ENCODE assay signal across 8 cellular contexts in the genomic region with DNA sequence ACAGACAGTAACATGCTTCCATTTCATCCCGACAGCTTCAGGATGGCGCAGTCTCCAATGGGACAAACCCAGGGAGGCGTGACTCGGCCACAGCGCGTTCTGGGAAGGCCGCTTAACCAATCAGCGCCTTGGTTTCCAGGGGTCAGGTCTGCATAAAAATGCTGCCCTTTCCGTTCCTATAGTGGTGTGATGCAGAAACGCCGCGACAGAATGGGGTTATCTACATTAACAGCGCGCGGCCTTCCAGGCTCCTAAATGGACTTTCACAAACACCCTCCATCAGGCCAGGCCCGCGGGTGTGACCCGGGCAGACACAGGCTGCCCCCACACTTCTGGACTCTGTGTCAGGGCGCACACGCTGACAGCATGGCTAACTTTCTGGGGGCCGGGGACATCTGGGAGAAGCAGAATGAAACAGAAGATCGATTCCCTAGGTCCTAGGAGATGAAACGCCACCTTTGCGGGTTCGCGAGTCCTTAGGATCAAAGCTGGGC. TPM values are rescaled to one million over a fixed set of nuclear protein-coding genes. Genes with fewer than 3 reads are reported as not detected.
A peak's percentile ranks its signal among the peaks of the same experiment; 100 is the strongest.
DNase-seq lines count a peak whose midpoint lies in the region; ATAC-seq and TF ChIP-seq lines count a peak whose summit lies in the region.

No MANE protein-coding gene starts in this region.

- no peaks in the 10 kb centered on the region for H3K27me3 ChIP-seq in SJCRH30

- H3K4me3 Mint-ChIP-seq in dendritic cell treated with granulocyte-macrophage colony-stimulating factor and Interleukin-4, amounts not matched to agents 40 ng/mL and 50 ng/mL, for 4 days = peak overlapping the region; percentile 82

- H3K9me3 ChIP-seq in SJCRH30 (replicated peaks) = no peaks in the 10 kb centered on the region

- H3K36me3 Mint-ChIP-seq in dendritic cell treated with granulocyte-macrophage colony-stimulating factor and Interleukin-4, amounts not matched to agents 40 ng/mL and 50 ng/mL, for 4 days (ENCODE audit: low read depth) = no peaks in the 10 kb centered on the region

- intact Hi-C loops in dendritic cell treated with granulocyte-macrophage colony-stimulating factor and Interleukin-4, amounts not matched to agents 40 ng/mL and 50 ng/mL, for 4 days (cut with micrococcal nuclease) = loop anchor here (10.0 kb wide), 1 partner anchor 120 kb away; the partner anchor contains the start of gene CFDP1

- peak overlapping the region; percentile 67 for H3K27ac Mint-ChIP-seq in dendritic cell treated with granulocyte-macrophage colony-stimulating factor and Interleukin-4, amounts not matched to agents 40 ng/mL and 50 ng/mL, for 4 days

- H3K4me3 ChIP-seq in LNCaP clone FGC (ENCODE audit: low read depth, low read length) (peak overlapping the region; percentile 72), SJCRH30 (peak overlapping the region; percentile 62)

- ATAC-seq in GM21723 (IDR thresholded peaks at IDR 0.05; ENCODE audit: unreplicated experiment) (peak; percentile 45), GM18520 (IDR thresholded peaks at IDR 0.05; ENCODE audit: unreplicated experiment) (no peak)

- H3K36me3 ChIP-seq in SJCRH30 = no peaks in the 10 kb centered on the region

- peaks cover 19% of the 10 kb centered on the region for H3K4me1 Mint-ChIP-seq in dendritic cell treated with granulocyte-macrophage colony-stimulating factor and Interleukin-4, amounts not matched to agents 40 ng/mL and 50 ng/mL, for 4 days (ENCODE audit: low read depth)

- no peaks in the 10 kb centered on the region for H3K9me3 Mint-ChIP-seq in dendritic cell treated with granulocyte-macrophage colony-stimulating factor and Interleukin-4, amounts not matched to agents 40 ng/mL and 50 ng/mL, for 4 days

- TF ChIP-seq CTCF in LNCaP clone FGC (IDR thresholded peaks at IDR 0.05; ENCODE audit: control insufficient read depth, extremely low read depth, insufficient read depth) = no peak

- H3K27ac ChIP-seq in SJCRH30 = no peak overlapping the region

- DNase-seq in ELF-1 (ENCODE audit: low read depth, low spot score) (peak; percentile 83), LNCaP clone FGC (ENCODE audit: low read depth) (peak; percentile 85), SJCRH30 (peak; percentile 81 to 85), kidney tubule cell (ENCODE audit: low spot score) (peak; percentile 88), smooth muscle cell of the brain vasculature (ENCODE audit: low read depth, low spot score) (peak; percentile 59)

- no peaks in the 10 kb centered on the region for H3K4me1 ChIP-seq in SJCRH30

- H3K27me3 Mint-ChIP-seq in dendritic cell treated with granulocyte-macrophage colony-stimulating factor and Interleukin-4, amounts not matched to agents 40 ng/mL and 50 ng/mL, for 4 days = peaks cover 32% of the 10 kb centered on the region

RNA-seq across cellular contexts. Expression of gene TMEM231, which starts 0.8 kb away (rescaled TPM):
- 2.6 and 5.1 TPM in 2 replicates for total RNA-seq in SJCRH30 (2014; rRNA removed; shearing (Covaris generic))

RNA-seq across cellular contexts. Expression of gene GABARAPL2, which starts 10.9 kb away (rescaled TPM):
- total RNA-seq in SJCRH30 (2014; rRNA removed; shearing (Covaris generic)) = 29.1 and 34.4 TPM in 2 replicates

RNA-seq across cellular contexts. Expression of gene CHST5, which starts 19.4 kb away (rescaled TPM):
- total RNA-seq in SJCRH30 (2014; rRNA removed; shearing (Covaris generic)) = not detected in 2 replicates
